8 cellular contexts compared by ENCODE assay signal in the genomic region with DNA sequence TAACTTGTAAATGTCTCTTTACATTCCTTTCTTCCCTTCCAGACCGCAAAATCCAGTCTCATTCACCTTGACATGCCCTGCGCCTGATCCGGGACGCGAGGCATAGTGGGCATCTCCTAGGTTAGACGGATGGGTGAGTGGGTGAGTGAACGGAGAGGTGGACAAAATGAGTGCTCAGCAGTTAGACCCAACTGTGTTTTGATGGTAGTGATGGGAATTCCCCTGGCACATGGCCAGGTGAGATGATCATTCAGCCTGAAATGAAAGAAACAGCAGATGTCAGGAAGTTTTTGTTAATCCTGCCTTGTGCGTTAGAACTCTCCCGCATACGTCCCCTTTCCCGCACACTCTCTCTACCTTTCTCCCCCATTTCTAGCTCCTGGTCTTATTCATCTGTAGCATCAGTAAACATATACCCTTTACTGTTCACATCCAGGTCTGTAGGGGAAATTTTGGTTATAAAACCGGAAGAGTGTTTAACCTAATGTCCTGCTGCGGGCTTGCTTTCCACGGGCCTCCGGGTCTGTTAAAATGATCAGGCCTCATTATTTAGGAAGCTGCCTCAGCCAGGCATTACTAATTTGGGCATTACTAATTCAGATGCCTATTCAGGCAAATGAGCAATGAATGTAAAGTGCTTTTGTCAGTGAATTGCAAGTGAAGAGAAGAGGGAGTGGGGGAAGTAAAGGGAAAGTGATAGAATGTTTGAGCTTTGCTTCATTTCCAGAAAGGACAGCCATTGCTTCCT.
DNase-seq lines count a peak whose midpoint lies in the region; ATAC-seq and TF ChIP-seq lines count a peak whose summit lies in the region.

No MANE protein-coding gene starts in this region.

- TF ChIP-seq POLR2A in GM19193 (IDR thresholded peaks at IDR 0.05; ENCODE audit: extremely low read depth, insufficient read depth, insufficient read length) (peak; percentile 15), transverse colon (IDR thresholded peaks at IDR 0.05) (no peak)

- no peak for TF ChIP-seq EP300 in transverse colon (IDR thresholded peaks at IDR 0.05; ENCODE audit: low read depth)

- no peak overlapping the region for H2BK12ac ChIP-seq in mesenchymal stem cell (ENCODE audit: low read length in 2 of 2)

- peaks cover 3 to 13% of the 10 kb centered on the region in 2 experiments for H3K36me3 ChIP-seq in mesenchymal stem cell (ENCODE audit: control insufficient read depth in 1 of 2, insufficient read depth in 2 of 2, low read depth in 1 of 2, low read length in 2 of 2)
- no peaks in the 10 kb centered on the region for H3K36me3 ChIP-seq in transverse colon

- H4K91ac ChIP-seq in mesenchymal stem cell (ENCODE audit: low read length) = no peak overlapping the region

- in situ Hi-C loops in ACHN (cut with HindIII; ENCODE audit: low pct_ligation_motif_present, low pct_unique_long_range_greater_than_20kb, low sequenced_read_pairs) (no loop called here), transverse colon (cut with MboI; ENCODE audit: low pct_ligation_motif_present in 1 of 4, low pct_unique_long_range_greater_than_20kb in 1 of 4, low sequenced_read_pairs in 3 of 4) (no loop called here)

- DNase-seq in ACHN (peak; percentile 73), NCI-H345 (lab: John Stamatoyannopoulos, UW) (peak; percentile 61), mesenchymal stem cell (peak; percentile 59), transverse colon (peak; percentile 55), occipital lobe (lab: John Stamatoyannopoulos, UW) (no peak)
- peak in 1 of 2 donors; percentile 59 for DNase-seq in activated naive CD4-positive, alpha-beta T cell treated with anti-CD3 and anti-CD28 coated beads, Interleukin-2, amount 50 U/mL, for 72 hours (ENCODE audit: low spot score in 2 of 2)

- H3K4me2 ChIP-seq in mesenchymal stem cell (ENCODE audit: low read length, poor library complexity, severe bottlenecking) = peak overlapping the region; percentile 20

- H3K9ac ChIP-seq in mesenchymal stem cell (ENCODE audit: low read length) = peak overlapping the region; percentile 60

- H3K4me3 ChIP-seq in mesenchymal stem cell (ENCODE audit: insufficient read depth in 1 of 2, low read depth in 1 of 2, low read length in 2 of 2) (no peak overlapping the region), transverse colon (no peak overlapping the region)

- no peak overlapping the region for H3K4ac ChIP-seq in mesenchymal stem cell (ENCODE audit: low read depth in 1 of 2, low read length in 2 of 2)

- intact Hi-C loops in transverse colon (cut with DNase I; ENCODE audit: low total_unique reads) = no loop called here

- H3K27ac ChIP-seq in mesenchymal stem cell (ENCODE audit: low read length, poor library complexity, severe bottlenecking) (peak overlapping the region; percentile 93), transverse colon (peak overlapping the region; percentile 41 to 56 (median 50))

- no peak overlapping the region for H3K23ac ChIP-seq in mesenchymal stem cell (ENCODE audit: low read length in 2 of 2)

- H3K4me1 ChIP-seq in mesenchymal stem cell (ENCODE audit: control insufficient read depth, insufficient read depth, low read depth, low read length) (peaks cover 18% of the 10 kb centered on the region), transverse colon (peaks cover 0 to 23% (median 16%) of the 10 kb centered on the region in 4 donors)

- no peaks in the 10 kb centered on the region for H3K27me3 ChIP-seq in mesenchymal stem cell (ENCODE audit: control insufficient read depth in 1 of 2, insufficient read depth in 1 of 2, low read length in 2 of 2)
- no peaks in the 10 kb centered on the region for H3K27me3 ChIP-seq in transverse colon

- no peak overlapping the region for H3K14ac ChIP-seq in mesenchymal stem cell (ENCODE audit: low read length in 2 of 2)

- H2AK5ac ChIP-seq in mesenchymal stem cell (ENCODE audit: low read length, severe bottlenecking) = peak overlapping the region; percentile 30

- peaks cover 0 to 24% of the 10 kb centered on the region in 2 donors for H3K36me3 Mint-ChIP-seq in activated naive CD4-positive, alpha-beta T cell treated with anti-CD3 and anti-CD28 coated beads, Interleukin-2, amount 50 U/mL, for 72 hours

- no peaks in the 10 kb centered on the region for H3K9me3 ChIP-seq in mesenchymal stem cell (ENCODE audit: control insufficient read depth, low read length)
- H3K9me3 ChIP-seq in transverse colon = no peaks in the 10 kb centered on the region

- H2BK120ac ChIP-seq in mesenchymal stem cell (ENCODE audit: low read depth, low read length) = no peak overlapping the region

- no peak overlapping the region for H2BK15ac ChIP-seq in mesenchymal stem cell (ENCODE audit: low read depth, poor library complexity, severe bottlenecking)

- peak overlapping the region in 1 of 2 donors; percentile 81 for H3K27ac Mint-ChIP-seq in activated naive CD4-positive, alpha-beta T cell treated with anti-CD3 and anti-CD28 coated beads, Interleukin-2, amount 50 U/mL, for 72 hours

- no peak overlapping the region for H4K8ac ChIP-seq in mesenchymal stem cell (ENCODE audit: low read length)

- no peak for TF ChIP-seq CTCF in transverse colon (IDR thresholded peaks at IDR 0.05)

- ATAC-seq in activated naive CD4-positive, alpha-beta T cell treated with anti-CD3 and anti-CD28 coated beads, Interleukin-2, amount 50 U/mL, for 72 hours = peak; percentile 58 to 76
- ATAC-seq in HG02970 (IDR thresholded peaks at IDR 0.05; ENCODE audit: low FRiP score, unreplicated experiment) = no peak

- H3K18ac ChIP-seq in mesenchymal stem cell (ENCODE audit: low read depth in 1 of 2, low read length in 2 of 2) = no peak overlapping the region

- WGBS in mesenchymal stem cell = 92% methylated on average over 15 of the region's 15 CpGs
- WGBS in transverse colon (ENCODE audit: low coverage in 1 of 2), 2 donors = 23 to 54% methylated on average over 4 to 15 of the region's 15 CpGs

- H3K79me1 ChIP-seq in mesenchymal stem cell (replicated peaks; ENCODE audit: low read length, poor library complexity, severe bottlenecking) = peaks cover 44% of the 10 kb centered on the region

- peaks cover 0 to 4% of the 10 kb centered on the region in 2 donors for H3K9me3 Mint-ChIP-seq in activated naive CD4-positive, alpha-beta T cell treated with anti-CD3 and anti-CD28 coated beads, Interleukin-2, amount 50 U/mL, for 72 hours

- no peak overlapping the region for H2AFZ ChIP-seq in mesenchymal stem cell (ENCODE audit: low read depth, low read length)

- peak overlapping the region; percentile 77 for H2BK5ac ChIP-seq in mesenchymal stem cell (ENCODE audit: low read depth, low read length, poor library complexity, severe bottlenecking)
